Comparison of ENCODE assay signal across 1 cellular context in genomic region chr5:39211773-39212172, GRCh38.
TF ChIP-seq lines count a peak whose summit lies in the region.

No MANE protein-coding gene starts in this region.

TF ChIP-seq in GM12878, 131 proteins besides CTCF, POLR2A, EP300 and RAD21:
- TF ChIP-seq, protein P1, sequence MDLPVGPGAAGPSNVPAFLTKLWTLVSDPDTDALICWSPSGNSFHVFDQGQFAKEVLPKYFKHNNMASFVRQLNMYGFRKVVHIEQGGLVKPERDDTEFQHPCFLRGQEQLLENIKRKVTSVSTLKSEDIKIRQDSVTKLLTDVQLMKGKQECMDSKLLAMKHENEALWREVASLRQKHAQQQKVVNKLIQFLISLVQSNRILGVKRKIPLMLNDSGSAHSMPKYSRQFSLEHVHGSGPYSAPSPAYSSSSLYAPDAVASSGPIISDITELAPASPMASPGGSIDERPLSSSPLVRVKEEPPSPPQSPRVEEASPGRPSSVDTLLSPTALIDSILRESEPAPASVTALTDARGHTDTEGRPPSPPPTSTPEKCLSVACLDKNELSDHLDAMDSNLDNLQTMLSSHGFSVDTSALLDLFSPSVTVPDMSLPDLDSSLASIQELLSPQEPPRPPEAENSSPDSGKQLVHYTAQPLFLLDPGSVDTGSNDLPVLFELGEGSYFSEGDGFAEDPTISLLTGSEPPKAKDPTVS (IDR thresholded peaks at IDR 0.05; ENCODE audit: low read depth, low read length): no peak
- TF ChIP-seq, protein P2, sequence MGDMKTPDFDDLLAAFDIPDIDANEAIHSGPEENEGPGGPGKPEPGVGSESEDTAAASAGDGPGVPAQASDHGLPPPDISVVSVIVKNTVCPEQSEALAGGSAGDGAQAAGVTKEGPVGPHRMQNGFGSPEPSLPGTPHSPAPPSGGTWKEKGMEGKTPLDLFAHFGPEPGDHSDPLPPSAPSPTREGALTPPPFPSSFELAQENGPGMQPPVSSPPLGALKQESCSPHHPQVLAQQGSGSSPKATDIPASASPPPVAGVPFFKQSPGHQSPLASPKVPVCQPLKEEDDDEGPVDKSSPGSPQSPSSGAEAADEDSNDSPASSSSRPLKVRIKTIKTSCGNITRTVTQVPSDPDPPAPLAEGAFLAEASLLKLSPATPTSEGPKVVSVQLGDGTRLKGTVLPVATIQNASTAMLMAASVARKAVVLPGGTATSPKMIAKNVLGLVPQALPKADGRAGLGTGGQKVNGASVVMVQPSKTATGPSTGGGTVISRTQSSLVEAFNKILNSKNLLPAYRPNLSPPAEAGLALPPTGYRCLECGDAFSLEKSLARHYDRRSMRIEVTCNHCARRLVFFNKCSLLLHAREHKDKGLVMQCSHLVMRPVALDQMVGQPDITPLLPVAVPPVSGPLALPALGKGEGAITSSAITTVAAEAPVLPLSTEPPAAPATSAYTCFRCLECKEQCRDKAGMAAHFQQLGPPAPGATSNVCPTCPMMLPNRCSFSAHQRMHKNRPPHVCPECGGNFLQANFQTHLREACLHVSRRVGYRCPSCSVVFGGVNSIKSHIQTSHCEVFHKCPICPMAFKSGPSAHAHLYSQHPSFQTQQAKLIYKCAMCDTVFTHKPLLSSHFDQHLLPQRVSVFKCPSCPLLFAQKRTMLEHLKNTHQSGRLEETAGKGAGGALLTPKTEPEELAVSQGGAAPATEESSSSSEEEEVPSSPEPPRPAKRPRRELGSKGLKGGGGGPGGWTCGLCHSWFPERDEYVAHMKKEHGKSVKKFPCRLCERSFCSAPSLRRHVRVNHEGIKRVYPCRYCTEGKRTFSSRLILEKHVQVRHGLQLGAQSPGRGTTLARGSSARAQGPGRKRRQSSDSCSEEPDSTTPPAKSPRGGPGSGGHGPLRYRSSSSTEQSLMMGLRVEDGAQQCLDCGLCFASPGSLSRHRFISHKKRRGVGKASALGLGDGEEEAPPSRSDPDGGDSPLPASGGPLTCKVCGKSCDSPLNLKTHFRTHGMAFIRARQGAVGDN (IDR thresholded peaks at IDR 0.05): 0 out of 2 replicates have a peak, but pooled peaks have one; percentile 13
- TF ChIP-seq POLR2AphosphoS2 (IDR thresholded peaks at IDR 0.05; ENCODE audit: low read depth, low read length): no peak
